ENCODE assay signal across 8 cellular contexts in genomic region chr19:53076984-53077383, GRCh38. TPM values are rescaled to one million over a fixed set of nuclear protein-coding genes. Genes with fewer than 3 reads are reported as not detected.
A peak's percentile ranks its signal among the peaks of the same experiment; 100 is the strongest.
DNase-seq lines count a peak whose midpoint lies in the region; ATAC-seq and TF ChIP-seq lines count a peak whose summit lies in the region.

No MANE protein-coding gene starts in this region.

- in situ Hi-C loops in KBM-7 (cut with MboI; ENCODE audit: low pct_unique_long_range_greater_than_20kb, low sequenced_read_pairs): no loop called here

- BruUV-seq in A673 (replicated peaks; lab: Mats Ljungman, UMichigan): no TSS peak

- TF ChIP-seq CTCF in A673 (conservative IDR thresholded peaks at IDR 0.05; ENCODE audit: low read depth, low read length) (peak; percentile 53), dorsolateral prefrontal cortex (IDR thresholded peaks at IDR 0.05 in 54 of 56, conservative IDR thresholded peaks at IDR 0.05 in 2 of 56; ENCODE audit: low read depth in 1 of 56, partially characterized antibody in 56 of 56) (peak; percentile 46 to 90 (median 78)), lung (IDR thresholded peaks at IDR 0.05; ENCODE audit: control extremely low read depth, extremely low read depth) (peak; percentile 43)

- H3K27me3 ChIP-seq in A673 (replicated peaks; ENCODE audit: insufficient read depth, low read depth, low read length, poor library complexity) (no peaks in the 10 kb centered on the region), dorsolateral prefrontal cortex (no peaks in the 10 kb centered on the region), lung (ENCODE audit: control insufficient read depth, insufficient read depth) (no peaks in the 10 kb centered on the region)

- H3K27ac ChIP-seq in A673 (ENCODE audit: low read depth, low read length, poor library complexity, severe bottlenecking): no peak overlapping the region
- H3K27ac ChIP-seq in dorsolateral prefrontal cortex: peak overlapping the region in 6 of 59 donors; percentile 2 to 61 (median 38)
- peak overlapping the region in 1 of 2 donors; percentile 30 for H3K27ac ChIP-seq in lung (ENCODE audit: low read depth in 1 of 2, low read length in 1 of 2)

- no peak for ATAC-seq in lung (ENCODE audit: insufficient read depth, low FRiP score)

- H3K4me1 ChIP-seq in A673 (ENCODE audit: insufficient read depth, low read length, poor library complexity, severe bottlenecking): no peaks in the 10 kb centered on the region
- no peaks in the 10 kb centered on the region for H3K4me1 ChIP-seq in lung (ENCODE audit: control insufficient read depth in 2 of 2, insufficient read depth in 2 of 2, low read length in 2 of 2)

- H3K36me3 ChIP-seq in A673 (ENCODE audit: insufficient read depth, low read length, poor library complexity, severe bottlenecking) (peaks cover 36% of the 10 kb centered on the region), lung (ENCODE audit: control insufficient read depth in 2 of 2, insufficient read depth in 2 of 2, low read length in 2 of 2) (peaks cover 17 to 28% of the 10 kb centered on the region in 2 donors)

- POLR2A ChIA-PET in A673 (lab: Charles Lee; ENCODE audit: low non-redundant PET): no interaction called here

- DNase-seq in A673 (ENCODE audit: low spot score) (peak; percentile 41), HT-29 (ENCODE audit: low spot score) (peak; percentile 15), dorsolateral prefrontal cortex (peak; percentile 59 to 83 (median 74)), lung (ENCODE audit: low spot score) (no peak), KBM-7 (no peak), LoVo (ENCODE audit: low spot score) (no peak)
- no peak for DNase-seq in activated naive CD4-positive, alpha-beta T cell treated with Interleukin-2 at 50 U/mL for 16 hours
- DNase-seq in activated CD4-positive, alpha-beta T cell treated with anti-CD3 and anti-CD28 coated beads, Interleukin-2, amount 50 U/mL, for 1 hour: no peak

- H3K4me3 ChIP-seq in A673 (ENCODE audit: low read depth, low read length, poor library complexity, severe bottlenecking): no peak overlapping the region
- peak overlapping the region in 3 of 59 donors; percentile 7 to 20 (median 14) for H3K4me3 ChIP-seq in dorsolateral prefrontal cortex
- H3K4me3 ChIP-seq in lung: no peak overlapping the region

- WGBS in lung, 2 donors: 50 to 51% methylated on average over 10 of the region's 10 CpGs

- peaks cover 19% of the 10 kb centered on the region for H3K9me3 ChIP-seq in A673 (ENCODE audit: low read depth, low read length, poor library complexity, severe bottlenecking)
- H3K9me3 ChIP-seq in lung (ENCODE audit: control insufficient read depth in 2 of 2, insufficient read depth in 1 of 2, low read length in 1 of 2): peaks cover 0 to 19% of the 10 kb centered on the region in 2 donors

- CTCF ChIA-PET in A673 (lab: Charles Lee): no interaction called here

- intact Hi-C loops in A673 (cut with micrococcal nuclease; ENCODE audit: unreplicated experiment): no loop called here
- intact Hi-C loops in dorsolateral prefrontal cortex (cut with DNase I): loop anchor here (5.0 to 10.0 kb wide), 2 partner anchors 115 to 118 kb away; partner anchors contain the start of gene ZNF665 (in 2 of the 2)

RNA-seq across cellular contexts. Expression of gene ZNF160, which starts 26.2 kb away (rescaled TPM):
- total RNA-seq in A673 (2021) (17.4 and 19.3 TPM in 2 replicates), dorsolateral prefrontal cortex (10 to 100 TPM; 31.4 to 79.2 (median 44.7) TPM), lung (10 to 100 TPM; 26.8 to 86.9 TPM)
- total RNA-seq in HT-29 (2014; rRNA removed; shearing (Covaris generic)): 8.5 and 14.9 TPM in 2 replicates
- 10 to 100 TPM; 16.7 to 17.9 TPM for polyA plus RNA-seq in lung

RNA-seq across cellular contexts. Expression of gene ERVV-2, which starts 32.4 kb away (rescaled TPM):
- total RNA-seq in A673 (2021): not detected in 2 replicates
- total RNA-seq in HT-29 (2014; rRNA removed; shearing (Covaris generic)): not detected in 2 replicates
- under 1 TPM in 1 of 120 experiments, not detected in 119; 0.21 TPM for total RNA-seq in dorsolateral prefrontal cortex
- not detected for total RNA-seq in lung
- not detected for polyA plus RNA-seq in lung

RNA-seq across cellular contexts. Expression of gene ZNF415, which starts 55.7 kb away (rescaled TPM):
- total RNA-seq in A673 (2021) (1.7 TPM in 2 replicates), dorsolateral prefrontal cortex (10 to 100 TPM; 24.2 to 55.5 (median 36.6) TPM), lung (10 to 100 TPM in 1 of 2 donors, 1 to 10 TPM in 1; 4.5 to 16.6 TPM)
- not detected in 2 replicates for total RNA-seq in HT-29 (2014; rRNA removed; shearing (Covaris generic))
- 1 to 10 TPM; 3.1 to 3.3 TPM for polyA plus RNA-seq in lung

Comparison
In these comparisons a context has a peak if more than half of its experiments do, and no peak if none do; other contexts are left out.
1. DNase-seq: peak in A673 (single experiment), HT-29 (single experiment) and dorsolateral prefrontal cortex (10 of 10); none in lung (single experiment), KBM-7 (single experiment), LoVo (single experiment), activated naive CD4-positive, alpha-beta T cell treated with Interleukin-2 at 50 U/mL for 16 hours (single experiment) and activated CD4-positive, alpha-beta T cell treated with anti-CD3 and anti-CD28 coated beads, Interleukin-2, amount 50 U/mL, for 1 hour (single experiment).
2. Peak in every context shown above with its lines, with median percentiles within 50 percentile points of each other: CTCF ChIP-seq.